In genomic region chr11:10638285-10638684, GRCh38 we compare ENCODE assay signal across 20 cellular contexts. TPM values are rescaled to one million over a fixed set of nuclear protein-coding genes. Genes with fewer than 3 reads are reported as not detected.
A peak's percentile ranks its signal among the peaks of the same experiment; 100 is the strongest.
DNase-seq lines count a peak whose midpoint lies in the region; ATAC-seq and TF ChIP-seq lines count a peak whose summit lies in the region.
"Had no signal": no experiment of that assay in that cellular context is flagged by ENCODE, and none has a peak within 500 bp of the region (broad histone marks: within the 10 kb centered on the region; RNA-seq: fewer than 3 reads in every experiment).

No MANE protein-coding gene starts in this region.

- TF ChIP-seq EP300 in SK-N-SH (IDR thresholded peaks at IDR 0.05; ENCODE audit: borderline replicate concordance in 1 of 2, low read depth in 1 of 2, low read length in 1 of 2): no peak

- ATAC-seq in SK-N-SH treated with all-trans-retinoic acid at 6 μM for 48 hours: no peak
- no peak for ATAC-seq in activated naive CD4-positive, alpha-beta T cell treated with anti-CD3 and anti-CD28 coated beads, Interleukin-2, amount 50 U/mL, for 72 hours
- ATAC-seq: psoas muscle; stimulated activated effector memory CD8-positive, alpha-beta T cell treated with anti-CD3 and anti-CD28 coated beads, Interleukin-12 subunit alpha, Interleukin-12 subunit beta, amount 100 ng/mL, for 72 hours had no signal

- no peak for TF ChIP-seq RAD21 in SK-N-SH (IDR thresholded peaks at IDR 0.05; ENCODE audit: low read length)

- POLR2A ChIA-PET in SK-N-SH (lab: Yijun Ruan, JAX): no interaction called here

- H3K27me3 ChIP-seq in SK-N-SH (ENCODE audit: insufficient read depth): no peaks in the 10 kb centered on the region
- H3K27me3 ChIP-seq in vagina: no peaks in the 10 kb centered on the region

- TF ChIP-seq CTCF in SK-N-SH (IDR thresholded peaks at IDR 0.05): no peak
- TF ChIP-seq CTCF in fibroblast of pulmonary artery (IDR thresholded peaks at IDR 0.05; ENCODE audit: low read length, missing control alignments): no peak
- no peak for TF ChIP-seq CTCF in vagina (IDR thresholded peaks at IDR 0.05)

- no peaks in the 10 kb centered on the region for H3K79me2 ChIP-seq in SK-N-SH (ENCODE audit: insufficient read depth)

- H3K4me1 ChIP-seq in SK-N-SH (ENCODE audit: control insufficient read depth in 1 of 2, insufficient read depth in 2 of 2, low read depth in 1 of 2, low read length in 1 of 2) (no peaks in the 10 kb centered on the region; a peak in 1 of 4 replicates), vagina (peaks cover 32% of the 10 kb centered on the region)
- H3K4me1 ChIP-seq: psoas muscle had no signal

- H3K36me3 ChIP-seq in SK-N-SH (replicated peaks in 1 of 2; ENCODE audit: control insufficient read depth in 1 of 2, insufficient read depth in 2 of 2, low read length in 1 of 2) (no peaks in the 10 kb centered on the region), vagina (no peaks in the 10 kb centered on the region)

- intact Hi-C loops in vagina (cut with DNase I): no loop called here

- no peak overlapping the region for H3K9ac ChIP-seq in SK-N-SH

- no peak overlapping the region for H2AFZ ChIP-seq in SK-N-SH (ENCODE audit: low read depth)

- CTCF ChIA-PET in SK-N-SH (lab: Yijun Ruan, JAX): interaction anchor here (0.7 to 0.9 kb wide), 4 partner anchors 8 to 106 kb away, joined by 3 to 4 read pairs (median 3); no protein-coding TSS in a partner anchor

- no peak overlapping the region for H3K27ac ChIP-seq in SK-N-SH (ENCODE audit: low read depth in 2 of 2, low read length in 1 of 2)
- peak overlapping the region; percentile 70 for H3K27ac ChIP-seq in vagina
- H3K27ac ChIP-seq: psoas muscle had no signal

- H3F3A ChIP-seq in SK-N-SH (replicated peaks; ENCODE audit: insufficient read depth): no peaks in the 10 kb centered on the region

- WGBS in SK-N-SH (ENCODE audit: low lambda C conversion rate): 96% methylated on average over 3 of the region's 3 CpGs

- no peak overlapping the region for H3K27ac Mint-ChIP-seq in activated naive CD4-positive, alpha-beta T cell treated with anti-CD3 and anti-CD28 coated beads, Interleukin-2, amount 50 U/mL, for 72 hours
- H3K27ac Mint-ChIP-seq: CD4-positive, alpha-beta memory T cell; stimulated activated effector memory CD8-positive, alpha-beta T cell treated with anti-CD3 and anti-CD28 coated beads, Interleukin-12 subunit alpha, Interleukin-12 subunit beta, amount 100 ng/mL, for 72 hours had no signal

- TF ChIP-seq POLR2A in vagina (IDR thresholded peaks at IDR 0.05): no peak

- H3K9me3 Mint-ChIP-seq in activated naive CD4-positive, alpha-beta T cell treated with anti-CD3 and anti-CD28 coated beads, Interleukin-2, amount 50 U/mL, for 72 hours: no peaks in the 10 kb centered on the region
- H3K9me3 Mint-ChIP-seq: CD4-positive, alpha-beta memory T cell; central memory CD8-positive, alpha-beta T cell; stimulated activated effector memory CD8-positive, alpha-beta T cell treated with anti-CD3 and anti-CD28 coated beads, Interleukin-12 subunit alpha, Interleukin-12 subunit beta, amount 100 ng/mL, for 72 hours had no signal

- H3K4me2 ChIP-seq in SK-N-SH: no peak overlapping the region

- H3K9me3 ChIP-seq in SK-N-SH (no peaks in the 10 kb centered on the region), vagina (no peaks in the 10 kb centered on the region)
- H3K9me3 ChIP-seq: psoas muscle had no signal

- H3K4me3 ChIP-seq in SK-N-SH (ENCODE audit: low read depth in 2 of 2, low read length in 1 of 2) (no peak overlapping the region), fibroblast of pulmonary artery (replicated peaks; ENCODE audit: low read depth, low read length) (no peak overlapping the region), vagina (no peak overlapping the region)
- H3K4me3 ChIP-seq: psoas muscle had no signal

- no peaks in the 10 kb centered on the region for H3K9me2 ChIP-seq in SK-N-SH

- no peaks in the 10 kb centered on the region for H3K36me3 Mint-ChIP-seq in activated naive CD4-positive, alpha-beta T cell treated with anti-CD3 and anti-CD28 coated beads, Interleukin-2, amount 50 U/mL, for 72 hours
- H3K36me3 Mint-ChIP-seq: CD4-positive, alpha-beta memory T cell; stimulated activated effector memory CD8-positive, alpha-beta T cell treated with anti-CD3 and anti-CD28 coated beads, Interleukin-12 subunit alpha, Interleukin-12 subunit beta, amount 100 ng/mL, for 72 hours had no signal

- peak; percentile 48 for DNase-seq in SK-N-SH
- peak; percentile 53 for DNase-seq in fibroblast of pulmonary artery (ENCODE audit: low read depth)
- DNase-seq in occipital lobe (lab: John Stamatoyannopoulos, UW): peak; percentile 37
- DNase-seq in vagina (ENCODE audit: extremely low spot score in 2 of 2): no peak
- no peak for DNase-seq in RPMI8226
- DNase-seq in activated naive CD4-positive, alpha-beta T cell treated with anti-CD3 and anti-CD28 coated beads, Interleukin-2, amount 50 U/mL, for 72 hours (ENCODE audit: low spot score in 2 of 2): no peak
- no peak for DNase-seq in NCI-H526 (lab: John Stamatoyannopoulos, UW)
- DNase-seq: activated CD8-positive, alpha-beta memory T cell treated with anti-CD3 and anti-CD28 coated beads for 24 hours; activated gamma-delta T cell treated with Interleukin-2 at 50 U/mL for 16 hours; CD4-positive, alpha-beta memory T cell; IMR-90; midbrain; NCI-H1092; NCI-H446 treated with DMSO at 0.1 percent for 48 hours; psoas muscle; stimulated activated CD4-positive, alpha-beta T cell treated with anti-CD3 and anti-CD28 coated beads, Interleukin-4, amount 100 ng/mL, for 1 hour had no signal

- H4K20me1 ChIP-seq in SK-N-SH (ENCODE audit: insufficient read depth): no peaks in the 10 kb centered on the region

TF ChIP-seq in SK-N-SH, 30 proteins besides CTCF, POLR2A, EP300 and RAD21 (continues in another document):
- no peak for TF ChIP-seq JUND (IDR thresholded peaks at IDR 0.05)
- TF ChIP-seq REST (IDR thresholded peaks at IDR 0.05; ENCODE audit: low read depth, low read length): no peak
- TF ChIP-seq MEF2A (IDR thresholded peaks at IDR 0.05; ENCODE audit: borderline replicate concordance, low read depth): no peak
- TF ChIP-seq TAF1 (IDR thresholded peaks at IDR 0.05; ENCODE audit: borderline replicate concordance, low read depth, low read length): no peak

TF ChIP-seq in SK-N-SH treated with all-trans-retinoic acid at 6 μM for 48 hours, 23 proteins besides CTCF, POLR2A, EP300 and RAD21:
- no peak for TF ChIP-seq PPARA (CRISPR knock-in tag; IDR thresholded peaks at IDR 0.05; ENCODE audit: borderline replicate concordance)
- TF ChIP-seq ISL1 (CRISPR knock-in tag; IDR thresholded peaks at IDR 0.05): no peak
- TF ChIP-seq CREB5 (CRISPR knock-in tag; IDR thresholded peaks at IDR 0.05; ENCODE audit: low read depth): no peak
- TF ChIP-seq BACH2 (CRISPR knock-in tag; IDR thresholded peaks at IDR 0.05; ENCODE audit: borderline replicate concordance): no peak
- TF ChIP-seq ZNF70 (CRISPR knock-in tag; IDR thresholded peaks at IDR 0.05): no peak

RNA-seq across cellular contexts. Expression of gene IRAG1, which starts 55.3 kb away (rescaled TPM):
- 0.05 and 0.10 TPM in 2 replicates for polyA plus RNA-seq in SK-N-SH (2012; rRNA removed)
- polyA plus RNA-seq in SK-N-SH (2012; cell fraction: cytosol; rRNA removed): 0.07 and 0.08 TPM in 2 replicates
- polyA plus RNA-seq in SK-N-SH (2012; cell fraction: nucleus; rRNA removed): 0.27 and 0.29 TPM in 2 replicates
- total RNA-seq in occipital lobe (1.4 TPM), vagina (18.2 TPM)
- not detected for total RNA-seq in activated naive CD4-positive, alpha-beta T cell treated with anti-CD3 and anti-CD28 coated beads, Interleukin-2, amount 50 U/mL, for 72 hours
- total RNA-seq: A172; CD4-positive, alpha-beta memory T cell had no signal
- polyA plus RNA-seq: CD4-positive, alpha-beta memory T cell had no signal

Comparison
In these comparisons a context has a peak if more than half of its experiments do, and no peak if none do; other contexts are left out.
1. DNase-seq: peak in SK-N-SH (single experiment), fibroblast of pulmonary artery (single experiment) and occipital lobe (single experiment); none in vagina (0 of 2), RPMI8226 (single experiment), activated naive CD4-positive, alpha-beta T cell treated with anti-CD3 and anti-CD28 coated beads, Interleukin-2, amount 50 U/mL, for 72 hours (0 of 2) and NCI-H526 (0 of 2).